Comparison of ENCODE assay signal across 8 cellular contexts in genomic region chr3:129596194-129597086, GRCh38. TPM values are rescaled to one million over a fixed set of nuclear protein-coding genes. Genes with fewer than 3 reads are reported as not detected.
DNase-seq lines count a peak whose midpoint lies in the region; ATAC-seq, FAIRE-seq and TF ChIP-seq lines count a peak whose summit lies in the region.

No MANE protein-coding gene starts in this region.

- peak overlapping the region; percentile 91 for H3K27ac ChIP-seq in vagina

- H3K27ac Mint-ChIP-seq in Caco-2 (ENCODE audit: unreplicated experiment), result no peak overlapping the region
- no peak overlapping the region for H3K27ac Mint-ChIP-seq in activated naive CD8-positive, alpha-beta T cell treated with anti-CD3 and anti-CD28 coated beads, Interleukin-2, amount 50 U/mL, for 24 hours

- DNase-seq in Caco-2 (peak; percentile 40 to 71), NCI-H510A (lab: John Stamatoyannopoulos, UW) (peak; percentile 73), midbrain (lab: John Stamatoyannopoulos, UW) (peak; percentile 87), vagina (ENCODE audit: extremely low spot score in 2 of 2) (no peak)
- DNase-seq in activated naive CD8-positive, alpha-beta T cell treated with anti-CD3 and anti-CD28 coated beads, Interleukin-2, amount 50 U/mL, for 24 hours, result no peak

- no peak overlapping the region for H3K4me3 ChIP-seq in Caco-2 (ENCODE audit: low read depth, low read length)
- peak overlapping the region; percentile 4 to 33 for H3K4me3 ChIP-seq in vagina

- no peak overlapping the region for H3K4me3 Mint-ChIP-seq in Caco-2 (ENCODE audit: unreplicated experiment)
- no peak overlapping the region for H3K4me3 Mint-ChIP-seq in activated naive CD8-positive, alpha-beta T cell treated with anti-CD3 and anti-CD28 coated beads, Interleukin-2, amount 50 U/mL, for 24 hours

- POLR2A ChIA-PET in Caco-2 (lab: Charles Lee), result interaction anchor here (1.4 kb wide), 1 partner anchor 156 kb away, joined by 4 read pairs; the partner anchor contains the start of genes IFT122 and MBD4

- H3K4me1 ChIP-seq in Caco-2 (peaks cover 7% of the 10 kb centered on the region; the same call in 1 of the 2 replicates), vagina (peaks cover 98% of the 10 kb centered on the region)

- ATAC-seq in GM18519 (IDR thresholded peaks at IDR 0.05; ENCODE audit: low FRiP score, unreplicated experiment) (no peak), HG03521 (IDR thresholded peaks at IDR 0.05; ENCODE audit: unreplicated experiment) (no peak)
- ATAC-seq in activated naive CD8-positive, alpha-beta T cell treated with anti-CD3 and anti-CD28 coated beads, Interleukin-2, amount 50 U/mL, for 24 hours, result no peak

- H3K36me3 ChIP-seq in Caco-2 (ENCODE audit: control insufficient read depth, insufficient read depth, low read length), result no peaks in the 10 kb centered on the region
- H3K36me3 ChIP-seq in vagina, result no peaks in the 10 kb centered on the region

- TF ChIP-seq POLR2A in vagina (IDR thresholded peaks at IDR 0.05), result no peak

- H3K9me3 Mint-ChIP-seq in Caco-2 (ENCODE audit: unreplicated experiment), result no peaks in the 10 kb centered on the region
- H3K9me3 Mint-ChIP-seq in activated naive CD8-positive, alpha-beta T cell treated with anti-CD3 and anti-CD28 coated beads, Interleukin-2, amount 50 U/mL, for 24 hours, result no peaks in the 10 kb centered on the region

- H3K27me3 ChIP-seq in Caco-2 (replicated peaks; ENCODE audit: control insufficient read depth, insufficient read depth, low read length) (no peaks in the 10 kb centered on the region), vagina (no peaks in the 10 kb centered on the region)

- CTCF ChIA-PET in Caco-2 (lab: Charles Lee), result interaction anchor here (2.2 kb wide), 1 partner anchor 106 kb away, joined by 8 read pairs; no protein-coding TSS in a partner anchor

- H3K4me1 Mint-ChIP-seq in Caco-2 (ENCODE audit: low read depth, unreplicated experiment), result peaks cover 5% of the 10 kb centered on the region
- peaks cover 25% of the 10 kb centered on the region for H3K4me1 Mint-ChIP-seq in activated naive CD8-positive, alpha-beta T cell treated with anti-CD3 and anti-CD28 coated beads, Interleukin-2, amount 50 U/mL, for 24 hours

- H3K36me3 Mint-ChIP-seq in Caco-2 (ENCODE audit: insufficient read depth, unreplicated experiment), result no peaks in the 10 kb centered on the region
- no peaks in the 10 kb centered on the region for H3K36me3 Mint-ChIP-seq in activated naive CD8-positive, alpha-beta T cell treated with anti-CD3 and anti-CD28 coated beads, Interleukin-2, amount 50 U/mL, for 24 hours (ENCODE audit: low read depth)

- no TSS peak for BruUV-seq in Caco-2 (replicated peaks; lab: Mats Ljungman, UMichigan)

- no peaks in the 10 kb centered on the region for H3K27me3 Mint-ChIP-seq in Caco-2 (ENCODE audit: insufficient read depth, unreplicated experiment)
- H3K27me3 Mint-ChIP-seq in activated naive CD8-positive, alpha-beta T cell treated with anti-CD3 and anti-CD28 coated beads, Interleukin-2, amount 50 U/mL, for 24 hours, result peaks cover 12% of the 10 kb centered on the region

- intact Hi-C loops in Caco-2 (cut with micrococcal nuclease; ENCODE audit: unreplicated experiment) (no loop called here), vagina (cut with DNase I) (no loop called here)

- TF ChIP-seq CTCF in Caco-2 (IDR thresholded peaks at IDR 0.05; ENCODE audit: insufficient read depth in 1 of 2, low read depth in 1 of 2, low read length in 1 of 2, severe bottlenecking in 1 of 2, unreplicated experiment in 1 of 2) (no peak), vagina (IDR thresholded peaks at IDR 0.05) (no peak)

- H3K9me3 ChIP-seq in Caco-2 (no peaks in the 10 kb centered on the region), vagina (no peaks in the 10 kb centered on the region)

- FAIRE-seq in endometrium (lab: Jason Lieb, UNC), result peak; percentile 90

RNA-seq across cellular contexts. Expression of gene PLXND1, which starts 10.0 kb away (rescaled TPM):
- 26.3 and 33.0 TPM in 2 replicates for total RNA-seq in Caco-2 (2022)
- 96.5 TPM for total RNA-seq in vagina

RNA-seq across cellular contexts. Expression of gene H1-8, which starts 53.5 kb away (rescaled TPM):
- total RNA-seq in Caco-2 (2022), result not detected in 2 replicates
- not detected for total RNA-seq in vagina

Comparison
In these comparisons a context has a peak if more than half of its experiments do, and no peak if none do; other contexts are left out.
1. DNase-seq: peak in Caco-2 (2 of 2), NCI-H510A (single experiment) and midbrain (single experiment); none in vagina (0 of 2) and activated naive CD8-positive, alpha-beta T cell treated with anti-CD3 and anti-CD28 coated beads, Interleukin-2, amount 50 U/mL, for 24 hours (single experiment).